6 cellular contexts compared by ENCODE assay signal in genomic region chr4:143437476-143437875, GRCh38.
"Had no signal": no experiment of that assay in that cellular context is flagged by ENCODE, and none has a peak within 500 bp of the region (broad histone marks: within the 10 kb centered on the region; RNA-seq: fewer than 3 reads in every experiment).

No MANE protein-coding gene starts in this region.

- H3K4me3 ChIP-seq: GM23338 had no signal

- DNase-seq: H9, HCEC 1CT, KBM-7 had no signal

- H3K27ac ChIP-seq: HL-60 had no signal

- ATAC-seq: GM23338, HepG2 had no signal
